In the genomic region with DNA sequence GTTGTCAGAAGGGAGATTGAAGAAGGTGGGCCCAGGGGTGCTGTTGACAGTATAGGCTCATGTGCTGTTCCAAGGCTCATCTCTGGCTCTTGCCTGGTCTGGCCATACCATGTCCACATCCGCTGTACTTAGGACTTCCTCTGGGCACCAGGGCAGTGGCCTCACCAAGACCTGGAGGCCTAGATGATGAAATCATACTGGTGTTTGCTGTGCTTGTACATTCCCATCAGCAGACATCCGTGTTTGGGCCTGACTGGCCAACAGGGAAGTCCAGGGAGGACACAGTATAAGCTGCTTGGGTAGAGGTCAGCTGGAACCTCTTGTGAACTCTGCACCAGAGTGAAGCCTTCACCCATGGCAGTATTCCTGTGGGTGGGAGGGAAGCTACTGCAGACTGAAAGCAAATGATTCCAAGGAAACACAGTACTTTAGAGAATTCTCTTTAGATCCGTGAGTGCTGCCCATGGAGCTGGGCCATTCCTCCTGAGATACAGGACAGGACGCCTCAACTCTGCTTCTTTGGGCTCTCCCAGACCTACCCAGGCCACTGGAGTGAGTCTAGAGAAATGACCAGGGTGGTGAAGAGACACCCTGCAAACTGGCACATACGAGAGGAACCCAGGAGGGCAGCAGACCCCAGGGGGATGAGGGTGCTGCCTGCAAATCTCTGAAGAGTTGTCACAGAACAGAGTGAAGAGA, we compare ENCODE assay signal across 1 cellular context.
TF ChIP-seq lines count a peak whose summit lies in the region.

No MANE protein-coding gene starts in this region.

TF ChIP-seq in SK-N-SH treated with all-trans-retinoic acid at 6 μM for 48 hours, 23 proteins besides CTCF, POLR2A, EP300 and RAD21 (continued from another document):
- TF ChIP-seq ZFP3 (CRISPR knock-in tag; IDR thresholded peaks at IDR 0.05): no peak
- TF ChIP-seq ESRRG (CRISPR knock-in tag; IDR thresholded peaks at IDR 0.05): no peak
- TF ChIP-seq, protein P1, sequence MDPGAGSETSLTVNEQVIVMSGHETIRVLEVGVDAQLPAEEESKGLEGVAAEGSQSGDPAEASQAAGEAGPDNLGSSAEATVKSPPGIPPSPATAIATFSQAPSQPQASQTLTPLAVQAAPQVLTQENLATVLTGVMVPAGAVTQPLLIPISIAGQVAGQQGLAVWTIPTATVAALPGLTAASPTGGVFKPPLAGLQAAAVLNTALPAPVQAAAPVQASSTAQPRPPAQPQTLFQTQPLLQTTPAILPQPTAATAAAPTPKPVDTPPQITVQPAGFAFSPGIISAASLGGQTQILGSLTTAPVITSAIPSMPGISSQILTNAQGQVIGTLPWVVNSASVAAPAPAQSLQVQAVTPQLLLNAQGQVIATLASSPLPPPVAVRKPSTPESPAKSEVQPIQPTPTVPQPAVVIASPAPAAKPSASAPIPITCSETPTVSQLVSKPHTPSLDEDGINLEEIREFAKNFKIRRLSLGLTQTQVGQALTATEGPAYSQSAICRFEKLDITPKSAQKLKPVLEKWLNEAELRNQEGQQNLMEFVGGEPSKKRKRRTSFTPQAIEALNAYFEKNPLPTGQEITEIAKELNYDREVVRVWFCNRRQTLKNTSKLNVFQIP (CRISPR knock-in tag; IDR thresholded peaks at IDR 0.05; ENCODE audit: borderline replicate concordance, low read depth): no peak
- no peak for TF ChIP-seq ZNF70 (CRISPR knock-in tag; IDR thresholded peaks at IDR 0.05)
- TF ChIP-seq, protein P2, sequence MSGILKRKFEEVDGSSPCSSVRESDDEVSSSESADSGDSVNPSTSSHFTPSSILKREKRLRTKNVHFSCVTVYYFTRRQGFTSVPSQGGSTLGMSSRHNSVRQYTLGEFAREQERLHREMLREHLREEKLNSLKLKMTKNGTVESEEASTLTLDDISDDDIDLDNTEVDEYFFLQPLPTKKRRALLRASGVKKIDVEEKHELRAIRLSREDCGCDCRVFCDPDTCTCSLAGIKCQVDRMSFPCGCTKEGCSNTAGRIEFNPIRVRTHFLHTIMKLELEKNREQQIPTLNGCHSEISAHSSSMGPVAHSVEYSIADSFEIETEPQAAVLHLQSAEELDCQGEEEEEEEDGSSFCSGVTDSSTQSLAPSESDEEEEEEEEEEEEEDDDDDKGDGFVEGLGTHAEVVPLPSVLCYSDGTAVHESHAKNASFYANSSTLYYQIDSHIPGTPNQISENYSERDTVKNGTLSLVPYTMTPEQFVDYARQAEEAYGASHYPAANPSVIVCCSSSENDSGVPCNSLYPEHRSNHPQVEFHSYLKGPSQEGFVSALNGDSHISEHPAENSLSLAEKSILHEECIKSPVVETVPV (CRISPR knock-in tag; IDR thresholded peaks at IDR 0.05): no peak
- TF ChIP-seq, protein P3, sequence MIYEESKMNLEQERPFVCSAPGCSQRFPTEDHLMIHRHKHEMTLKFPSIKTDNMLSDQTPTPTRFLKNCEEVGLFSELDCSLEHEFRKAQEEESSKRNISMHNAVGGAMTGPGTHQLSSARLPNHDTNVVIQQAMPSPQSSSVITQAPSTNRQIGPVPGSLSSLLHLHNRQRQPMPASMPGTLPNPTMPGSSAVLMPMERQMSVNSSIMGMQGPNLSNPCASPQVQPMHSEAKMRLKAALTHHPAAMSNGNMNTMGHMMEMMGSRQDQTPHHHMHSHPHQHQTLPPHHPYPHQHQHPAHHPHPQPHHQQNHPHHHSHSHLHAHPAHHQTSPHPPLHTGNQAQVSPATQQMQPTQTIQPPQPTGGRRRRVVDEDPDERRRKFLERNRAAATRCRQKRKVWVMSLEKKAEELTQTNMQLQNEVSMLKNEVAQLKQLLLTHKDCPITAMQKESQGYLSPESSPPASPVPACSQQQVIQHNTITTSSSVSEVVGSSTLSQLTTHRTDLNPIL (CRISPR knock-in tag; IDR thresholded peaks at IDR 0.05; ENCODE audit: low read depth): no peak
